Comparison of ENCODE assay signal across 1 cellular context in genomic region chr19:2033825-2034159, GRCh38.
TF ChIP-seq lines count a peak whose summit lies in the region.

No MANE protein-coding gene starts in this region.

TF ChIP-seq in HCT116, 20 proteins besides CTCF, POLR2A, EP300 and RAD21 (continued from another document):
- no peak for TF ChIP-seq ZBTB33 (IDR thresholded peaks at IDR 0.05; ENCODE audit: extremely low read depth, insufficient replicate concordance, low read length)
- TF ChIP-seq SIN3A (IDR thresholded peaks at IDR 0.05; ENCODE audit: low read depth): no peak
TF ChIP-seq in HCT116: peak in this region for 0.
